Comparison of ENCODE assay signal across 8 cellular contexts in the genomic region with DNA sequence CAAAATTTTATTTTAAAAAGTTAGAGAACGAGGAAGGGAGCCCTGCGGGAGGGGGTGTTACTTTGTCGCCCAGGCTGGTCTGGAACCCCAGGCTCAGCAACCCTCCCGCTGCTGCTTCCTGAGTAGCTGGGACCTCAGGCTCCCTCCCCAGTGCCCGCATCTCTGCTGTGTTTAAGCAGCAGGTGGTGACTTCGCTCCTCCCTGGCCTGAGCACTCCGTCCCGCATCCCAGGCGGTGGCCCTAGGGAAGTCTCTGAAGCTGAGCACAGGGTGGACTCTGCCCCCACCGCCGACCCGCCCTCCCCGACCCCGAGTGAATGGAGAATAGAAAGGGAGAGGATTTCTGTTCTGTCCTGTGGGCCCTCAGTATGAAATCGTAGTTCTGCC. TPM values are rescaled to one million over a fixed set of nuclear protein-coding genes. Genes with fewer than 3 reads are reported as not detected.
DNase-seq lines count a peak whose midpoint lies in the region; ATAC-seq and TF ChIP-seq lines count a peak whose summit lies in the region.

No MANE protein-coding gene starts in this region.

- H3K27ac Mint-ChIP-seq in CD8-positive, alpha-beta T cell: peak overlapping the region; percentile 90
- H3K27ac Mint-ChIP-seq in neural progenitor cell: no peak overlapping the region

- H3K9me3 Mint-ChIP-seq in CD8-positive, alpha-beta T cell: peaks cover 14% of the 10 kb centered on the region
- H3K9me3 Mint-ChIP-seq in neural progenitor cell: peaks cover 44% of the 10 kb centered on the region

- no peaks in the 10 kb centered on the region for H3K9me2 ChIP-seq in SU-DHL-6 (replicated peaks; ENCODE audit: insufficient read depth, low read length)

- H3K4me3 ChIP-seq in CD8-positive, alpha-beta T cell (ENCODE audit: low read depth, low read length): peak overlapping the region; percentile 98
- H3K4me3 ChIP-seq in SU-DHL-6 (ENCODE audit: insufficient read depth, low read length, poor library complexity, severe bottlenecking) (peak overlapping the region; percentile 89), neural progenitor cell (peak overlapping the region; percentile 77)

- peak overlapping the region; percentile 97 for H3K4me3 Mint-ChIP-seq in CD8-positive, alpha-beta T cell
- peak overlapping the region; percentile 88 for H3K4me3 Mint-ChIP-seq in neural progenitor cell

- no peaks in the 10 kb centered on the region for H4K20me1 ChIP-seq in SU-DHL-6 (ENCODE audit: low read depth, low read length)
- H4K20me1 ChIP-seq in neural progenitor cell (ENCODE audit: low read depth): no peaks in the 10 kb centered on the region

- CTCF ChIA-PET in CD8-positive, alpha-beta T cell (lab: Charles Lee): interaction anchor here (1.2 kb wide), 1 partner anchor 14 kb away, joined by 3 read pairs; no protein-coding TSS in a partner anchor

- H3F3A ChIP-seq in SU-DHL-6 (ENCODE audit: insufficient read depth): peaks cover 17% of the 10 kb centered on the region; the same call in 1 of the 2 replicates
- peaks cover 19% of the 10 kb centered on the region for H3F3A ChIP-seq in neural progenitor cell (ENCODE audit: low read depth)

- H3K4me2 ChIP-seq in SU-DHL-6 (ENCODE audit: low read depth, low read length, poor library complexity, severe bottlenecking): peak overlapping the region; percentile 72
- peak overlapping the region; percentile 85 for H3K4me2 ChIP-seq in neural progenitor cell

- TF ChIP-seq CTCF in CD8-positive, alpha-beta T cell (IDR thresholded peaks at IDR 0.05): no peak
- TF ChIP-seq CTCF in SU-DHL-6 (IDR thresholded peaks at IDR 0.05; ENCODE audit: insufficient read depth, low read length, poor library complexity, severe bottlenecking) (no peak), neural progenitor cell (IDR thresholded peaks at IDR 0.05) (no peak)

- peak in 4 of 7 experiments; percentile 2 to 23 (median 4) for DNase-seq in CD8-positive, alpha-beta T cell
- no peak for DNase-seq in epithelial cell of prostate (ENCODE audit: low read depth, low spot score)
- DNase-seq in neural progenitor cell (ENCODE audit: low spot score): no peak
- DNase-seq in central memory CD4-positive, alpha-beta T cell: no peak
- no peak for DNase-seq in superior temporal gyrus (ENCODE audit: extremely low spot score)

- H3K79me2 ChIP-seq in SU-DHL-6 (ENCODE audit: insufficient read depth, low read length) (peaks cover 42% of the 10 kb centered on the region), neural progenitor cell (ENCODE audit: low read depth) (peaks cover 19% of the 10 kb centered on the region)

- H3K27ac ChIP-seq in CD8-positive, alpha-beta T cell (ENCODE audit: low read depth, low read length): peak overlapping the region; percentile 71
- no peak overlapping the region for H3K27ac ChIP-seq in SU-DHL-6 (ENCODE audit: low read depth, low read length)
- peak overlapping the region; percentile 51 for H3K27ac ChIP-seq in epithelial cell of prostate
- H3K27ac ChIP-seq in neural progenitor cell: no peak overlapping the region

- H3K9ac ChIP-seq in SU-DHL-6 (ENCODE audit: low read length) (peak overlapping the region; percentile 88), neural progenitor cell (no peak overlapping the region)

- H3K27me3 ChIP-seq in CD8-positive, alpha-beta T cell (ENCODE audit: insufficient read depth, low read length): no peaks in the 10 kb centered on the region
- H3K27me3 ChIP-seq in SU-DHL-6 (ENCODE audit: low read length): no peaks in the 10 kb centered on the region
- H3K27me3 ChIP-seq in neural progenitor cell: no peaks in the 10 kb centered on the region

- peaks cover 13% of the 10 kb centered on the region for H3K4me1 ChIP-seq in CD8-positive, alpha-beta T cell (ENCODE audit: insufficient read depth, low read length)
- H3K4me1 ChIP-seq in neural progenitor cell: peaks cover 8% of the 10 kb centered on the region

- H3K36me3 Mint-ChIP-seq in CD8-positive, alpha-beta T cell: peaks cover 34% of the 10 kb centered on the region
- peaks cover 37% of the 10 kb centered on the region for H3K36me3 Mint-ChIP-seq in neural progenitor cell

- H3K4me1 Mint-ChIP-seq in CD8-positive, alpha-beta T cell (ENCODE audit: low read depth): peaks cover 37% of the 10 kb centered on the region
- H3K4me1 Mint-ChIP-seq in neural progenitor cell: peaks cover 9% of the 10 kb centered on the region

- POLR2A ChIA-PET in CD8-positive, alpha-beta T cell (lab: Charles Lee): interaction anchor here (0.8 kb wide), 1 partner anchor 231 kb away, joined by 3 read pairs; a partner anchor contains a TSS

- intact Hi-C loops in CD8-positive, alpha-beta T cell (cut with DNase I, micrococcal nuclease): loop anchor here (1.0 to 10.0 kb wide), 8 partner anchors 30 to 135 kb away; a partner anchor contains a TSS

- H2AFZ ChIP-seq in SU-DHL-6 (ENCODE audit: low read depth, low read length, severe bottlenecking) (peak overlapping the region; percentile 79), neural progenitor cell (replicated peaks) (peak overlapping the region; percentile 48)

- H3K9me3 ChIP-seq in CD8-positive, alpha-beta T cell (ENCODE audit: low read length): peaks cover 14% of the 10 kb centered on the region
- H3K9me3 ChIP-seq in SU-DHL-6 (ENCODE audit: insufficient read depth, low read length) (no peaks in the 10 kb centered on the region), neural progenitor cell (ENCODE audit: low read depth) (no peaks in the 10 kb centered on the region)

- H3K27me3 Mint-ChIP-seq in CD8-positive, alpha-beta T cell (ENCODE audit: low read depth): no peaks in the 10 kb centered on the region
- peaks cover 2% of the 10 kb centered on the region for H3K27me3 Mint-ChIP-seq in neural progenitor cell (ENCODE audit: insufficient read depth, low read depth)

- peaks cover 4% of the 10 kb centered on the region for H3K36me3 ChIP-seq in CD8-positive, alpha-beta T cell (ENCODE audit: insufficient read depth, low read length)
- H3K36me3 ChIP-seq in SU-DHL-6 (ENCODE audit: low read length): peaks cover 10% of the 10 kb centered on the region; the same call in 1 of the 2 replicates
- H3K36me3 ChIP-seq in neural progenitor cell: no peaks in the 10 kb centered on the region

- peak; percentile 10 for ATAC-seq in CD8-positive, alpha-beta T cell
- ATAC-seq in HG02571 (IDR thresholded peaks at IDR 0.05; ENCODE audit: unreplicated experiment): peak; percentile 9
- ATAC-seq in HG03571 (IDR thresholded peaks at IDR 0.05; ENCODE audit: unreplicated experiment): no peak

RNA-seq across cellular contexts. Expression of a gene that starts 30.5 kb away (rescaled TPM):
- total RNA-seq in CD8-positive, alpha-beta T cell: 10 to 100 TPM; 11.2 to 11.9 TPM
- 12.9 and 16.2 TPM in 2 replicates for total RNA-seq in neural progenitor cell (ENCODE audit: low replicate concordance)

RNA-seq across cellular contexts. Expression of a gene that starts 37.5 kb away (rescaled TPM):
- 10 to 100 TPM; 49.4 to 51.2 TPM for total RNA-seq in CD8-positive, alpha-beta T cell
- 63.8 and 76.2 TPM in 2 replicates for total RNA-seq in neural progenitor cell (ENCODE audit: low replicate concordance)

Comparison
In these comparisons a context has a peak if more than half of its experiments do, and no peak if none do; other contexts are left out.
1. DNase-seq: peak in CD8-positive, alpha-beta T cell (4 of 7); none in epithelial cell of prostate (single experiment), neural progenitor cell (single experiment), central memory CD4-positive, alpha-beta T cell (single experiment) and superior temporal gyrus (single experiment).
2. H3K27ac ChIP-seq: peak in CD8-positive, alpha-beta T cell (single experiment) and epithelial cell of prostate (single experiment); none in SU-DHL-6 (single experiment) and neural progenitor cell (single experiment).
3. Peak in every context shown above with its lines, with median percentiles within 50 percentile points of each other: H3K4me3 ChIP-seq.